Comparison of ENCODE assay signal across 16 cellular contexts in genomic region chr6:121984956-121985355, GRCh38.
"Had no signal": no experiment of that assay in that cellular context is flagged by ENCODE, and none has a peak within 500 bp of the region (broad histone marks: within the 10 kb centered on the region; RNA-seq: fewer than 3 reads in every experiment).

No MANE protein-coding gene starts in this region.

- FAIRE-seq: frontal cortex, small intestine had no signal

- H3K36me3 ChIP-seq: heart left ventricle, left lung, lower lobe of right lung, right atrium auricular region, uterus had no signal

- H3K27ac ChIP-seq: heart left ventricle, left lung, lower lobe of right lung, right atrium auricular region, uterus had no signal

- ATAC-seq: heart left ventricle; left lung; natural killer cell treated with Interleukin-12 subunit alpha and Interleukin-12 subunit beta and Interleukin-15 and Interleukin-18, amount 100 ng/mL, for 72 hours had no signal

- H3K4me1 Mint-ChIP-seq: memory B cell had no signal

- H3K27me3 ChIP-seq: heart left ventricle, left lung, right atrium auricular region, uterus had no signal

- H3K27ac Mint-ChIP-seq: memory B cell; natural killer cell treated with Interleukin-12 subunit alpha and Interleukin-12 subunit beta and Interleukin-15 and Interleukin-18, amount 100 ng/mL, for 72 hours; type B pancreatic cell had no signal

- H3K4me1 ChIP-seq: heart left ventricle, left lung, lower lobe of right lung, right atrium auricular region, uterus had no signal

- H3K27me3 Mint-ChIP-seq: memory B cell; natural killer cell treated with Interleukin-12 subunit alpha and Interleukin-12 subunit beta and Interleukin-15 and Interleukin-18, amount 100 ng/mL, for 72 hours; type B pancreatic cell had no signal

- H3K4me3 Mint-ChIP-seq: memory B cell; natural killer cell treated with Interleukin-12 subunit alpha and Interleukin-12 subunit beta and Interleukin-15 and Interleukin-18, amount 100 ng/mL, for 72 hours; type B pancreatic cell had no signal

- H3K36me3 Mint-ChIP-seq: memory B cell, type B pancreatic cell had no signal

- DNase-seq: effector CD4-positive, alpha-beta T cell; hippocampal formation; islet precursor cell; left lung; lower lobe of right lung; midbrain; small intestine; stimulated activated CD4-positive, alpha-beta T cell treated with anti-CD3 and anti-CD28 coated beads, Interleukin-12 subunit alpha, Interleukin-12 subunit beta, amount 100 ng/mL, for 4 hours; stimulated activated naive CD4-positive, alpha-beta T cell treated with Interleukin-2 at 50 U/mL for 16 hours; uterus had no signal

- H3K9me3 ChIP-seq: lower lobe of right lung, right atrium auricular region, uterus had no signal

- H3K4me3 ChIP-seq: heart left ventricle, left lung, lower lobe of right lung, right atrium auricular region, uterus had no signal
